In genomic region chr9:120394058-120394669, GRCh38 we compare ENCODE assay signal across 8 cellular contexts.
DNase-seq lines count a peak whose midpoint lies in the region; ATAC-seq and TF ChIP-seq lines count a peak whose summit lies in the region.

No MANE protein-coding gene starts in this region.

- no peaks in the 10 kb centered on the region for H3K4me1 ChIP-seq in endodermal cell (ENCODE audit: control insufficient read depth, insufficient read depth, low read length)

- H3K9me3 Mint-ChIP-seq in endodermal cell, result no peaks in the 10 kb centered on the region

- no peak overlapping the region for H3K27ac ChIP-seq in endodermal cell (ENCODE audit: low read depth, low read length)

- H3K27ac Mint-ChIP-seq in endodermal cell, result peak overlapping the region; percentile 5

- no peak overlapping the region for H3K4me3 ChIP-seq in endodermal cell (ENCODE audit: low read length)

- no peaks in the 10 kb centered on the region for H3K4me1 Mint-ChIP-seq in endodermal cell

- no peak for TF ChIP-seq CTCF in endodermal cell (conservative IDR thresholded peaks at IDR 0.05)

- H3K36me3 Mint-ChIP-seq in endodermal cell (ENCODE audit: low read depth), result peaks cover 73% of the 10 kb centered on the region

- no peak overlapping the region for H3K9ac ChIP-seq in endodermal cell (ENCODE audit: extremely low read depth, low read length, poor library complexity, severe bottlenecking)

- 93 to 95% methylated on average over 3 to 13 of the region's 13 CpGs for WGBS in endodermal cell (ENCODE audit: insufficient coverage in 1 of 2, insufficient read length in 1 of 2), 2 experiments

- H3K27me3 ChIP-seq in endodermal cell (ENCODE audit: control insufficient read depth, insufficient read depth, low read length, poor library complexity, severe bottlenecking), result no peaks in the 10 kb centered on the region

- DNase-seq in GOT3 (lab: John Stamatoyannopoulos, UW) (peak; percentile 3), SW480 (ENCODE audit: low spot score) (peak; percentile 40), endodermal cell (no peak), smooth muscle cell of the brain vasculature (ENCODE audit: low read depth, low spot score) (peak; percentile 58), NCI-H2029 (lab: John Stamatoyannopoulos, UW) (no peak), NCI-H1092 (lab: John Stamatoyannopoulos, UW) (no peak), DMS79 (lab: John Stamatoyannopoulos, UW) (no peak)

- H3K9me3 ChIP-seq in endodermal cell (ENCODE audit: control insufficient read depth, low read length), result no peaks in the 10 kb centered on the region

- no peaks in the 10 kb centered on the region for H3K27me3 Mint-ChIP-seq in endodermal cell (ENCODE audit: insufficient read depth)

- no peak overlapping the region for H3K4me3 Mint-ChIP-seq in endodermal cell

- ATAC-seq in GM18502 (IDR thresholded peaks at IDR 0.05; ENCODE audit: poor library complexity, unreplicated experiment), result no peak

- peaks cover 90% of the 10 kb centered on the region for H3K36me3 ChIP-seq in endodermal cell (ENCODE audit: control insufficient read depth, insufficient read depth, low read length)

Comparison
In these comparisons a context has a peak if more than half of its experiments do, and no peak if none do; other contexts are left out.
1. DNase-seq: peak in GOT3 (single experiment), SW480 (single experiment) and smooth muscle cell of the brain vasculature (single experiment); none in endodermal cell (single experiment), NCI-H2029 (single experiment), NCI-H1092 (single experiment) and DMS79 (single experiment).